ENCODE assay signal across 18 cellular contexts in the genomic region with DNA sequence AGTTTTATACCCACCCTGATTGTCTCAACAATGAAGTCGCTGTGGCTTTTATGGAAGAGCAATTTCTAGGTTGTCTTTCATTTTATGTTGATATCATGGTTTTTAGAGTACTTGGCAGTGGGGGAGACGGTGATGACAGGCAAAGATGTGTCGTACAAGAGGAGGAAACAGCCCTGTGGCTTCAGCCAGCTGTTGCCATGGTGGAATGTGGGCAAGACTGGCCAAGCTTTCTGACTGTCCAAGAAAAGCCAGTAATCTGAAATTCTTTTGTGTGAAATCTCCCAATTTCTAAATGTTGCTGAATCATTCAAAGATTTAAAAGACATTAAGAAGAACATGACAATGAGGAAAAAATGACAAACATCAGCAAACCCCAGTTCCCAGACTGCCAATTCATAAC. TPM values are rescaled to one million over a fixed set of nuclear protein-coding genes. Genes with fewer than 3 reads are reported as not detected.
DNase-seq lines count a peak whose midpoint lies in the region; ATAC-seq and TF ChIP-seq lines count a peak whose summit lies in the region.
"Had no signal": no experiment of that assay in that cellular context is flagged by ENCODE, and none has a peak within 500 bp of the region (broad histone marks: within the 10 kb centered on the region; RNA-seq: fewer than 3 reads in every experiment).

No MANE protein-coding gene starts in this region.

- H3K4me3 ChIP-seq in neural progenitor cell: no peak overlapping the region
- H3K4me3 ChIP-seq: GM12878, Peyer's patch had no signal

- DNase-seq in AG08395 (ENCODE audit: low spot score) (peak; percentile 17), LHCN-M2 (ENCODE audit: low read depth) (peak; percentile 58), fibroblast of gingiva (ENCODE audit: low read depth) (peak; percentile 22), neural progenitor cell (ENCODE audit: low spot score) (no peak), dedifferentiated amniotic fluid mesenchymal stem cell (ENCODE audit: extremely low spot score) (no peak), SW 1271 (lab: John Stamatoyannopoulos, UW) (no peak)
- no peak for DNase-seq in activated effector memory CD4-positive, alpha-beta T cell treated with Interleukin-2 at 50 U/mL for 16 hours
- DNase-seq: 8988T; CD4-positive, alpha-beta T cell; GF-D8; HCEC 1CT; NCI-H1105 treated with DMSO at 0.1 percent for 48 hours; NCI-H1694; NCI-H2081 treated with DMSO at 0.1 percent for 48 hours; NK-92 treated with Interleukin-12 subunit alpha and Interleukin-12 subunit beta, amount 100 ng/mL, for 24 hours; Peyer's patch had no signal

- H3K4me1 ChIP-seq in neural progenitor cell: no peaks in the 10 kb centered on the region
- H3K4me1 ChIP-seq: Peyer's patch had no signal

- H3K27me3 ChIP-seq in neural progenitor cell: no peaks in the 10 kb centered on the region
- H3K27me3 ChIP-seq: Peyer's patch had no signal

- H3K27me3 Mint-ChIP-seq in neural progenitor cell (ENCODE audit: insufficient read depth, low read depth): peaks cover 4% of the 10 kb centered on the region

- no peak overlapping the region for H3K4me2 ChIP-seq in neural progenitor cell

- no peak overlapping the region for H3K27ac ChIP-seq in neural progenitor cell
- H3K27ac ChIP-seq: Peyer's patch had no signal

- no peak overlapping the region for H3K4me3 Mint-ChIP-seq in neural progenitor cell
- H3K4me3 Mint-ChIP-seq: CD4-positive, alpha-beta T cell had no signal

- no peak overlapping the region for H2AFZ ChIP-seq in neural progenitor cell (replicated peaks)

- peaks cover 6% of the 10 kb centered on the region for H3K9me3 Mint-ChIP-seq in neural progenitor cell

- peak overlapping the region; percentile 15 for H3K27ac Mint-ChIP-seq in neural progenitor cell
- H3K27ac Mint-ChIP-seq: CD4-positive, alpha-beta T cell had no signal

- peaks cover 2% of the 10 kb centered on the region for H3K4me1 Mint-ChIP-seq in neural progenitor cell

- H3K36me3 Mint-ChIP-seq in neural progenitor cell: peaks cover 6% of the 10 kb centered on the region

- no peaks in the 10 kb centered on the region for H3F3A ChIP-seq in neural progenitor cell (ENCODE audit: low read depth)

- TF ChIP-seq CTCF in neural progenitor cell (IDR thresholded peaks at IDR 0.05): no peak

- no peak overlapping the region for H3K9ac ChIP-seq in neural progenitor cell

- no peaks in the 10 kb centered on the region for H3K9me3 ChIP-seq in neural progenitor cell (ENCODE audit: low read depth)
- H3K9me3 ChIP-seq: Peyer's patch had no signal

- no peaks in the 10 kb centered on the region for H4K20me1 ChIP-seq in neural progenitor cell (ENCODE audit: low read depth)

- no peak for ATAC-seq in GM19395 (IDR thresholded peaks at IDR 0.05; ENCODE audit: unreplicated experiment)
- ATAC-seq: GM12878 had no signal

- H3K79me2 ChIP-seq in neural progenitor cell (ENCODE audit: low read depth): no peaks in the 10 kb centered on the region

- H3K36me3 ChIP-seq in neural progenitor cell: no peaks in the 10 kb centered on the region
- H3K36me3 ChIP-seq: Peyer's patch had no signal

RNA-seq across cellular contexts. Expression of gene PFDN4, which starts 23.1 kb away (rescaled TPM):
- total RNA-seq in LHCN-M2 (2014; rRNA removed) (66.8 and 94.6 TPM in 2 replicates), neural progenitor cell (ENCODE audit: low replicate concordance) (198 and 597 TPM in 2 replicates)
- 27.9 TPM for polyA plus RNA-seq in LHCN-M2 (2012)

RNA-seq across cellular contexts. Expression of gene CYP24A1, which starts 57.2 kb away (rescaled TPM):
- total RNA-seq in LHCN-M2 (2014; rRNA removed): 0.51 TPM in 1 of 2 replicates, not detected in the other
- polyA plus RNA-seq in LHCN-M2 (2012): not detected
- not detected in 2 replicates for total RNA-seq in neural progenitor cell (ENCODE audit: low replicate concordance)
- total RNA-seq: Peyer's patch had no signal
- polyA plus RNA-seq: GM12878 had no signal

Comparison
In these comparisons a context has a peak if more than half of its experiments do, and no peak if none do; other contexts are left out.
1. DNase-seq: peak in AG08395 (single experiment), LHCN-M2 (single experiment) and fibroblast of gingiva (single experiment); none in neural progenitor cell (single experiment), dedifferentiated amniotic fluid mesenchymal stem cell (single experiment), activated effector memory CD4-positive, alpha-beta T cell treated with Interleukin-2 at 50 U/mL for 16 hours (single experiment) and SW 1271 (0 of 2).